ENCODE assay signal across 19 cellular contexts in genomic region chr7:30700941-30701340, GRCh38. TPM values are rescaled to one million over a fixed set of nuclear protein-coding genes. Genes with fewer than 3 reads are reported as not detected.
DNase-seq lines count a peak whose midpoint lies in the region; ATAC-seq, FAIRE-seq and TF ChIP-seq lines count a peak whose summit lies in the region.
"Had no signal": no experiment of that assay in that cellular context is flagged by ENCODE, and none has a peak within 500 bp of the region (broad histone marks: within the 10 kb centered on the region; RNA-seq: fewer than 3 reads in every experiment).

No MANE protein-coding gene starts in this region.

- intact Hi-C loops in aorta (cut with DNase I) = no loop called here

- no peak overlapping the region for H3K14ac ChIP-seq in H1 (ENCODE audit: insufficient read length)

- peak overlapping the region in 1 of 2 experiments; percentile 17; a peak in 1 of 4 replicates for H3K4me2 ChIP-seq in H1 (ENCODE audit: insufficient read depth in 1 of 2, low read depth in 2 of 2, low read length in 2 of 2)

- no peak for TF ChIP-seq CTCF in H1 (IDR thresholded peaks at IDR 0.05; ENCODE audit: control extremely low read depth in 1 of 3, insufficient read depth in 1 of 3, low read depth in 1 of 3, low read length in 3 of 3)
- TF ChIP-seq CTCF in BE2C (IDR thresholded peaks at IDR 0.05; ENCODE audit: low read depth, low read length) = no peak

- H2BK5ac ChIP-seq in H1 (ENCODE audit: low read depth, low read length) = no peak overlapping the region

- H3K9ac ChIP-seq in H1 (replicated peaks in 1 of 4; ENCODE audit: extremely low read depth in 1 of 4, low read depth in 3 of 4, low read length in 3 of 4) = no peak overlapping the region

- TF ChIP-seq EP300 in H1 (IDR thresholded peaks at IDR 0.05; ENCODE audit: borderline replicate concordance in 1 of 2, low read depth in 2 of 2, low read length in 2 of 2) = no peak

- no peak overlapping the region for H3K4me3 ChIP-seq in H7 (ENCODE audit: insufficient read depth, low read depth, low read length)
- H3K4me3 ChIP-seq in H1 (ENCODE audit: extremely low read depth in 1 of 4, insufficient read depth in 2 of 4, low read depth in 3 of 4, low read length in 4 of 4) = no peak overlapping the region
- no peak overlapping the region for H3K4me3 ChIP-seq in aorta (ENCODE audit: low read length in 2 of 2)
- no peak overlapping the region for H3K4me3 ChIP-seq in BE2C (ENCODE audit: low read depth, low read length)

- no peak overlapping the region for H2AFZ ChIP-seq in H1 (ENCODE audit: low read length)

- no peak overlapping the region for H3K23ac ChIP-seq in H1 (ENCODE audit: insufficient read length)

- no peak overlapping the region for H3K4ac ChIP-seq in H1 (replicated peaks; ENCODE audit: insufficient read length, low read depth, low read length)

- H2BK12ac ChIP-seq in H1 (ENCODE audit: low read depth, low read length) = no peak overlapping the region

- no peaks in the 10 kb centered on the region for H4K20me1 ChIP-seq in H1 (replicated peaks in 1 of 2; ENCODE audit: control insufficient read depth in 1 of 2, insufficient read depth in 2 of 2, low read length in 2 of 2)

- no peaks in the 10 kb centered on the region for H3K79me1 ChIP-seq in H1 (ENCODE audit: low read depth, low read length)

- no peak overlapping the region for H3K27ac ChIP-seq in H1 (ENCODE audit: low read depth, low read length)
- peak overlapping the region; percentile 30 for H3K27ac ChIP-seq in layer of hippocampus (ENCODE audit: low read depth, low read length)
- H3K27ac ChIP-seq in aorta (ENCODE audit: low read depth in 1 of 2, low read length in 2 of 2) = no peak overlapping the region
- H3K27ac ChIP-seq: C4-2B, HL-60 had no signal

- no peak for TF ChIP-seq POLR2A in H1 (IDR thresholded peaks at IDR 0.05; ENCODE audit: control extremely low read depth in 1 of 2, low read depth in 2 of 2, low read length in 2 of 2)

- H4K8ac ChIP-seq in H1 (ENCODE audit: extremely low read depth, insufficient read depth, low read length) = no peak overlapping the region

- TF ChIP-seq RAD21 in H1 (IDR thresholded peaks at IDR 0.05 in 1 of 2, conservative IDR thresholded peaks at IDR 0.05 in 1 of 2; ENCODE audit: low read depth in 2 of 2, low read length in 2 of 2) = no peak

- H3K18ac ChIP-seq in H1 (ENCODE audit: extremely low read depth, low read length) = no peak overlapping the region

- CTCF ChIA-PET in H1 (lab: Charles Lee; ENCODE audit: partially characterized antibody) = interaction anchor here (0.8 to 9.9 kb wide), 15 partner anchors 9 to 98 kb away, joined by 3 to 162 read pairs (median 6); partner anchors contain the start of gene CRHR2

- peak; percentile 56 for DNase-seq in H7
- DNase-seq in H1 (ENCODE audit: low read depth in 1 of 2, low spot score in 2 of 2) = no peak
- DNase-seq in aorta = peak; percentile 12
- DNase-seq in activated naive CD4-positive, alpha-beta T cell (lab: John Stamatoyannopoulos, UW) = no peak
- DNase-seq in BE2C = no peak
- DNase-seq: ACHN; Caco-2; CD4-positive, alpha-beta T cell; GF-D8; HCEC 1CT had no signal

- 85% methylated on average over 3 of the region's 3 CpGs; no CpG with 5 or more reads in 1 of the 2 experiments for WGBS in H1 (ENCODE audit: extremely low coverage in 1 of 2, insufficient coverage in 1 of 2, insufficient read length in 1 of 2, insufficient replicate concordance in 2 of 2, low coverage in 1 of 2, low lambda C conversion rate in 2 of 2, missing lambda C conversion rate in 1 of 2), 2 experiments
- 77 to 80% methylated on average over 3 of the region's 3 CpGs for WGBS in aorta, 2 donors

- POLR2A ChIA-PET in H1 (lab: Charles Lee; ENCODE audit: partially characterized antibody) = interaction anchor here (1.0 to 1.4 kb wide), 2 partner anchors 8 to 66 kb away, joined by 3 read pairs; no protein-coding TSS in a partner anchor

- no peaks in the 10 kb centered on the region for H3K9me3 ChIP-seq in H1 (ENCODE audit: insufficient read depth in 2 of 2, low read depth in 1 of 2, low read length in 1 of 2)
- H3K9me3 ChIP-seq in aorta (ENCODE audit: control insufficient read depth, low read length) = no peaks in the 10 kb centered on the region
- no peaks in the 10 kb centered on the region for H3K9me3 ChIP-seq in BE2C
- H3K9me3 ChIP-seq: Caco-2 had no signal

- no peak overlapping the region for H2BK20ac ChIP-seq in H1 (ENCODE audit: low read length)

- H3K36me3 ChIP-seq in H7 (replicated peaks; ENCODE audit: control insufficient read depth, insufficient read depth, low read length) (no peaks in the 10 kb centered on the region), H1 (ENCODE audit: control insufficient read depth in 2 of 4, insufficient read depth in 4 of 4, low read length in 3 of 4) (no peaks in the 10 kb centered on the region), aorta (ENCODE audit: control insufficient read depth in 1 of 2, insufficient read depth in 2 of 2, low read length in 1 of 2) (no peaks in the 10 kb centered on the region), BE2C (no peaks in the 10 kb centered on the region)

- H3K23me2 ChIP-seq in H1 (ENCODE audit: low read depth, low read length) = no peaks in the 10 kb centered on the region

- H2AK5ac ChIP-seq in H1 (ENCODE audit: low read depth, low read length) = no peak overlapping the region

- H3K79me2 ChIP-seq in H1 (ENCODE audit: control insufficient read depth in 1 of 2, insufficient read depth in 2 of 2, low read length in 2 of 2) = no peaks in the 10 kb centered on the region

- H3K56ac ChIP-seq in H1 (replicated peaks; ENCODE audit: insufficient read length, low read depth, low read length) = no peak overlapping the region

- H4K91ac ChIP-seq in H1 (replicated peaks; ENCODE audit: insufficient read length, low read length) = no peak overlapping the region

- no peaks in the 10 kb centered on the region; the same call in 1 of the 2 replicates for H3K27me3 ChIP-seq in H7 (ENCODE audit: control insufficient read depth, insufficient read depth, low read length)
- H3K27me3 ChIP-seq in H1 (replicated peaks in 1 of 4; ENCODE audit: control insufficient read depth in 3 of 4, extremely low read depth in 1 of 4, insufficient read depth in 3 of 4, low read length in 3 of 4) = no peaks in the 10 kb centered on the region; a peak in 1 of 7 replicates
- peaks cover 2% of the 10 kb centered on the region for H3K27me3 ChIP-seq in layer of hippocampus (ENCODE audit: control insufficient read depth, insufficient read depth, low read length)
- no peaks in the 10 kb centered on the region for H3K27me3 ChIP-seq in aorta (ENCODE audit: control insufficient read depth in 1 of 2, insufficient read depth in 2 of 2, low read length in 1 of 2)
- H3K27me3 ChIP-seq in BE2C = no peaks in the 10 kb centered on the region

- H2BK15ac ChIP-seq in H1 (ENCODE audit: low read length) = 0 out of 2 replicates have a peak overlapping the region, but pooled peaks have one; percentile 63

- no peak overlapping the region for H2BK120ac ChIP-seq in H1 (replicated peaks; ENCODE audit: low read depth, low read length)

- FAIRE-seq in H1 (lab: Jason Lieb, UNC) = no peak
- FAIRE-seq: A204.1, D721Med had no signal

- no peak for ATAC-seq in aorta (ENCODE audit: low FRiP score)
- no peak for ATAC-seq in HG03095 (IDR thresholded peaks at IDR 0.05; ENCODE audit: unreplicated experiment)

- H3K4me1 ChIP-seq in H1 (replicated peaks in 1 of 4; ENCODE audit: control insufficient read depth in 3 of 4, insufficient read depth in 4 of 4, low read length in 3 of 4) (peaks cover 0 to 13% (median 8%) of the 10 kb centered on the region in 4 experiments; a peak in 6 of 7 replicates), aorta (ENCODE audit: control insufficient read depth in 1 of 2, insufficient read depth in 2 of 2, low read length in 2 of 2) (no peaks in the 10 kb centered on the region), BE2C (peaks cover 7% of the 10 kb centered on the region)

- no peak overlapping the region for H4K5ac ChIP-seq in H1 (ENCODE audit: insufficient read length, low read depth, low read length)

TF ChIP-seq in H1, 55 proteins besides CTCF, POLR2A, EP300 and RAD21:
- 0 out of 2 replicates have a peak, but pooled peaks have one; percentile 45 for TF ChIP-seq TEAD4 (IDR thresholded peaks at IDR 0.05; ENCODE audit: low read depth, low read length)
- no peak for TF ChIP-seq BACH1 (IDR thresholded peaks at IDR 0.05; ENCODE audit: low read length)

RNA-seq across cellular contexts. Expression of gene CRHR2, which starts 18.7 kb away (rescaled TPM):
- total RNA-seq in H7 (2014; rRNA removed; shearing (Covaris generic)) = not detected in 2 replicates
- total RNA-seq in H1 (2021; fragmentation: NEBNext Ultra II Directional; extraction: Animal tissue kit (Norgen Biotek cat#: 25700)) = 0.19 and 0.37 TPM in 2 replicates
- polyA plus RNA-seq in H1 (2011; rRNA removed) (0.99 and 1.3 TPM in 2 replicates), aorta (not detected)
- polyA plus RNA-seq in H1 (2011; cell fraction: cytosol; rRNA removed) = 0.79 TPM
- polyA plus RNA-seq in H1 (2011; cell fraction: nucleus; rRNA removed) = 2.5 TPM
- polyA plus RNA-seq in H1 (2012, experiment 1 of 2) = 0.66 to 0.97 TPM (median 0.72 TPM) in 4 replicates
- polyA plus RNA-seq in H1 (2012, experiment 2 of 2) = 0.47 TPM
- polyA plus RNA-seq in H1 (2013, experiment 1 of 2) = 0.39 TPM
- 0.37 TPM for polyA plus RNA-seq in H1 (2013, experiment 2 of 2)
- 0.35 and 1.8 TPM in 2 replicates for polyA minus RNA-seq in H1 (2011; rRNA and poly(A)+ RNA removed)
- polyA minus RNA-seq in H1 (2011; cell fraction: cytosol; rRNA and poly(A)+ RNA removed) = 0.37 TPM
- 0.40 TPM for polyA minus RNA-seq in H1 (2011; cell fraction: nucleus; rRNA and poly(A)+ RNA removed)
- total RNA-seq in aorta = 1 to 10 TPM in 1 of 2 donors, under 1 TPM in 1; 0.23 to 1.5 TPM
- 1.3 TPM for polyA plus RNA-seq in BE2C (2012; ENCODE audit: insufficient read depth, insufficient read length, low read depth)
- total RNA-seq: Caco-2; CD4-positive, alpha-beta T cell; H4; HT1080 had no signal
- polyA plus RNA-seq: BJ had no signal

RNA-seq across cellular contexts. Expression of gene INMT, which starts 51.0 kb away (rescaled TPM):
- 1.0 and 3.9 TPM in 2 replicates for total RNA-seq in H7 (2014; rRNA removed; shearing (Covaris generic))
- 0.60 and 0.84 TPM in 2 replicates for total RNA-seq in H1 (2021; fragmentation: NEBNext Ultra II Directional; extraction: Animal tissue kit (Norgen Biotek cat#: 25700))
- polyA plus RNA-seq in H1 (2011; rRNA removed) (0.94 and 1.2 TPM in 2 replicates), aorta (100 to 1,000 TPM in 1 of 2 donors, 10 to 100 TPM in 1; 76.7 to 105 TPM)
- 1.8 TPM for polyA plus RNA-seq in H1 (2011; cell fraction: cytosol; rRNA removed)
- polyA plus RNA-seq in H1 (2011; cell fraction: nucleus; rRNA removed) = 4.0 TPM
- 0.71 to 2.0 TPM (median 1.0 TPM) in 4 replicates for polyA plus RNA-seq in H1 (2012, experiment 1 of 2)
- polyA plus RNA-seq in H1 (2012, experiment 2 of 2) = 0.22 TPM
- polyA plus RNA-seq in H1 (2013, experiment 1 of 2) = 0.39 TPM
- polyA plus RNA-seq in H1 (2013, experiment 2 of 2) = 0.11 TPM
- 1.1 and 1.9 TPM in 2 replicates for polyA minus RNA-seq in H1 (2011; rRNA and poly(A)+ RNA removed)
- 0.73 TPM for polyA minus RNA-seq in H1 (2011; cell fraction: cytosol; rRNA and poly(A)+ RNA removed)
- 2.9 TPM for polyA minus RNA-seq in H1 (2011; cell fraction: nucleus; rRNA and poly(A)+ RNA removed)
- 100 to 1,000 TPM in 1 of 2 donors, 10 to 100 TPM in 1; 83.0 to 131 TPM for total RNA-seq in aorta
- polyA plus RNA-seq in BE2C (2012; ENCODE audit: insufficient read depth, insufficient read length, low read depth) = not detected
- total RNA-seq: HT1080 had no signal

Comparison
In these comparisons a context has a peak if more than half of its experiments do, and no peak if none do; other contexts are left out.
1. DNase-seq: peak in H7 (single experiment) and aorta (2 of 2); none in H1 (0 of 2), activated naive CD4-positive, alpha-beta T cell (0 of 4) and BE2C (single experiment).
2. RNA of gene INMT, which starts 51.0 kb away (total RNA-seq): 83.0 to 131 TPM in aorta; 1.0 to 3.9 TPM in H7 and 0.60 to 0.84 TPM in H1; every median in the first group is over 10 times any median in the second.